Comparison of ENCODE assay signal across 8 cellular contexts in genomic region chr12:31658743-31659086, GRCh38. TPM values are rescaled to one million over a fixed set of nuclear protein-coding genes. Genes with fewer than 3 reads are reported as not detected.
DNase-seq lines count a peak whose midpoint lies in the region; ATAC-seq and TF ChIP-seq lines count a peak whose summit lies in the region.

No MANE protein-coding gene starts in this region.

- no peak for TF ChIP-seq CTCF in mammary epithelial cell (conservative IDR thresholded peaks at IDR 0.05 in 1 of 2, IDR thresholded peaks at IDR 0.05 in 1 of 2; ENCODE audit: extremely low read depth in 1 of 2, insufficient read depth in 1 of 2, low read depth in 1 of 2, low read length in 2 of 2)

- 0 out of 2 replicates have a peak, but pooled peaks cover 5% of the 10 kb centered on the region for H3K4me1 ChIP-seq in ES-I3 (ENCODE audit: insufficient read depth, low read length)
- peaks cover 7% of the 10 kb centered on the region for H3K4me1 ChIP-seq in mammary epithelial cell (ENCODE audit: insufficient read depth, low read length)
- H3K4me1 ChIP-seq in mononuclear cell (ENCODE audit: insufficient read depth, low read length), result peaks cover 29% of the 10 kb centered on the region

- BruUV-seq in mammary epithelial cell (replicated peaks; lab: Mats Ljungman, UMichigan), result no TSS peak

- peak overlapping the region; percentile 60 for H3K9ac ChIP-seq in ES-I3 (ENCODE audit: low read depth, low read length)
- peak overlapping the region; percentile 31 for H3K9ac ChIP-seq in mammary epithelial cell (ENCODE audit: insufficient read depth, low read length)

- DNase-seq in mammary epithelial cell (no peak), 8988T (no peak), glomerular visceral epithelial cell (ENCODE audit: extremely low spot score) (no peak), foreskin melanocyte (no peak)

- no peaks in the 10 kb centered on the region for H3K79me2 ChIP-seq in mammary epithelial cell (ENCODE audit: insufficient read depth, low read length)

- in situ Hi-C loops in mammary epithelial cell (cut with MboI; ENCODE audit: low sequenced_read_pairs in 2 of 2), result loop anchor here (10.0 to 25.0 kb wide), 3 partner anchors 304 to 1004 kb away; partner anchors contain the start of gene RESF1 (in 1 of the 2)

- intact Hi-C loops in mammary epithelial cell (cut with micrococcal nuclease), result loop anchor here (1.0 to 10.0 kb wide), 6 partner anchors 70 to 1096 kb away; partner anchors contain the start of genes AMN1, RESF1 and YARS2

- CTCF ChIA-PET in mammary epithelial cell (lab: Charles Lee; ENCODE audit: low non-redundant PET), result no interaction called here

- H4K20me1 ChIP-seq in mammary epithelial cell (ENCODE audit: insufficient read depth, low read length), result no peaks in the 10 kb centered on the region

- H3K36me3 ChIP-seq in ES-I3 (ENCODE audit: insufficient read depth, low read length), result no peaks in the 10 kb centered on the region
- no peaks in the 10 kb centered on the region for H3K36me3 ChIP-seq in mammary epithelial cell (ENCODE audit: insufficient read depth, low read length)

- peak overlapping the region; percentile 92 for H3K27ac ChIP-seq in mammary epithelial cell (ENCODE audit: insufficient read depth, low read depth, low read length)

- H3K9me3 ChIP-seq in ES-I3 (ENCODE audit: control insufficient read depth, insufficient read depth, low read length) (no peaks in the 10 kb centered on the region), mammary epithelial cell (replicated peaks; ENCODE audit: insufficient read depth, low read length) (no peaks in the 10 kb centered on the region), mononuclear cell (ENCODE audit: low read depth, low read length) (no peaks in the 10 kb centered on the region)

- H3K27me3 ChIP-seq in mammary epithelial cell (ENCODE audit: insufficient read depth, low read length), result no peaks in the 10 kb centered on the region
- H3K27me3 ChIP-seq in mononuclear cell (ENCODE audit: insufficient read depth, low read length), result no peaks in the 10 kb centered on the region

- ATAC-seq in HG03342 (IDR thresholded peaks at IDR 0.05; ENCODE audit: unreplicated experiment), result peak; percentile 1
- no peak for ATAC-seq in GM18870 (IDR thresholded peaks at IDR 0.05; ENCODE audit: unreplicated experiment)

- dilution Hi-C loops in mammary epithelial cell (cut with HindIII; ENCODE audit: low sequenced_read_pairs), result no loop called here

- 0% methylated on average over 6 of the region's 6 CpGs for WGBS in mammary epithelial cell (ENCODE audit: low coverage, missing lambda C conversion rate)

- peak overlapping the region; percentile 96 for H2AFZ ChIP-seq in mammary epithelial cell (ENCODE audit: low read depth, low read length)

- H3K4me3 ChIP-seq in mammary epithelial cell (replicated peaks in 1 of 3; ENCODE audit: insufficient read depth in 1 of 3, low read depth in 2 of 3, low read length in 3 of 3) (peak overlapping the region; percentile 68 to 81 (median 75)), mononuclear cell (ENCODE audit: low read length) (peak overlapping the region; percentile 73)

- H3K4me2 ChIP-seq in mammary epithelial cell (ENCODE audit: insufficient read depth, low read depth, low read length), result peak overlapping the region; percentile 81

RNA-seq across cellular contexts. Expression of gene ETFBKMT, which starts 0.8 kb away (rescaled TPM):
- 1 to 10 TPM; 2.1 to 2.5 TPM for total RNA-seq in mammary epithelial cell
- polyA plus RNA-seq in mammary epithelial cell, result 0.74 TPM
- 2.8 TPM for polyA minus RNA-seq in mammary epithelial cell
- 0.52 TPM for total RNA-seq in mononuclear cell
